Comparison of ENCODE assay signal across 22 cellular contexts in the genomic region with DNA sequence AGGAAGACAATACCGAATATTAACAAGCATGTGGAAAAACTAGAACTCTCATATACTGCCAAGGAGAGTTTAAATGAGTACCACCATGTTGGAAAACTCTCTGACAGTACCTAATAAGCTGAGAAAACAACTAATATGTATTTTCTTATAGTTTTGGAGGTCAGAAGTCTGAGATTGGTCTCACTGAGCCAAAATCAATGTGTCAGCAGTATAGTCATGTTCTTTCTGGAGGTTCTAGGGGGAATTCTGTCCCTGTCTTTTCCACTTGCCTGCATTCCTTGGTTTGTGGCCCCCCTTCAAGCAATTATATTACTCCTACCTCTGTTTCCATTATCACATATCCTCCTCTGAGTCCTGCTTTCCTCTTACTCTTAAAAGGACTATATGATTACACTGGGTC.
A peak's percentile ranks its signal among the peaks of the same experiment; 100 is the strongest.
DNase-seq lines count a peak whose midpoint lies in the region; ATAC-seq, FAIRE-seq and TF ChIP-seq lines count a peak whose summit lies in the region.
"Had no signal": no experiment of that assay in that cellular context is flagged by ENCODE, and none has a peak within 500 bp of the region (broad histone marks: within the 10 kb centered on the region; RNA-seq: fewer than 3 reads in every experiment).

No MANE protein-coding gene starts in this region.

- H3K27me3 ChIP-seq in IMR-90 (ENCODE audit: control insufficient read depth, insufficient read depth, low read length), result no peaks in the 10 kb centered on the region
- H3K27me3 ChIP-seq: BLaER1 treated with 17β-estradiol and CSF1 and Interleukin-3, amounts not matched to agents 10 nM and 100 nM had no signal

- H3K4ac ChIP-seq in IMR-90 (ENCODE audit: low read depth, low read length), result no peak overlapping the region

- 97% methylated on average over 1 of the region's 1 CpG for WGBS in A549 (ENCODE audit: missing lambda C conversion rate)
- WGBS in IMR-90 (ENCODE audit: extremely low coverage in 2 of 2, insufficient read length in 1 of 2), 2 experiments, result no CpG with 5 or more reads among the region's 1 CpG

- ATAC-seq in A549 (no peak), IMR-90 (ENCODE audit: low read depth) (no peak), GM21825 (IDR thresholded peaks at IDR 0.05; ENCODE audit: unreplicated experiment) (no peak), GM21723 (IDR thresholded peaks at IDR 0.05; ENCODE audit: unreplicated experiment) (no peak), HG03378 (IDR thresholded peaks at IDR 0.05; ENCODE audit: unreplicated experiment) (no peak)
- ATAC-seq: CD8-positive, alpha-beta T cell had no signal

- TF ChIP-seq POLR2A in A549 (IDR thresholded peaks at IDR 0.05; ENCODE audit: low read length), result no peak
- TF ChIP-seq POLR2A in IMR-90 (IDR thresholded peaks at IDR 0.05; ENCODE audit: low read depth, low read length), result no peak

- TF ChIP-seq CTCF in A549 (IDR thresholded peaks at IDR 0.05) (no peak), IMR-90 (conservative IDR thresholded peaks at IDR 0.05; ENCODE audit: low read depth, low read length) (no peak), nephron progenitor cell (IDR thresholded peaks at IDR 0.05) (no peak)

- peak overlapping the region; percentile 63 for H3K27ac Mint-ChIP-seq in nephron progenitor cell
- H3K27ac Mint-ChIP-seq: B cell; CD4-positive, alpha-beta T cell; CD8-positive, alpha-beta T cell had no signal

- no peak for FAIRE-seq in A549 (lab: Jason Lieb, UNC)
- FAIRE-seq: A204.1, D721Med, G401.6, GM12891, GM19239 had no signal

- no peak overlapping the region for H3K27ac ChIP-seq in A549
- H3K27ac ChIP-seq in IMR-90 (ENCODE audit: insufficient read depth, low read length), result no peak overlapping the region
- H3K27ac ChIP-seq: BLaER1 treated with 17β-estradiol and CSF1 and Interleukin-3, amounts not matched to agents 10 nM and 100 nM; C4-2B had no signal

- dilution Hi-C loops in IMR-90 (cut with HindIII; ENCODE audit: low sequenced_read_pairs, unreplicated experiment), result no loop called here

- H3K9ac ChIP-seq in IMR-90 (ENCODE audit: low read depth, low read length), result no peak overlapping the region
- H3K9ac ChIP-seq: BLaER1 treated with 17β-estradiol and CSF1 and Interleukin-3, amounts not matched to agents 10 nM and 100 nM had no signal

- no peak overlapping the region for H4K8ac ChIP-seq in IMR-90 (ENCODE audit: low read depth in 2 of 2, low read length in 2 of 2)

- H2AK9ac ChIP-seq in IMR-90 (replicated peaks; ENCODE audit: low read depth, low read length, poor library complexity), result no peak overlapping the region

- no peak overlapping the region for H2BK120ac ChIP-seq in IMR-90 (ENCODE audit: low read depth, low read length)

- no peak overlapping the region for H3K14ac ChIP-seq in IMR-90 (replicated peaks; ENCODE audit: low read depth, low read length)

- H3K79me1 ChIP-seq in IMR-90 (ENCODE audit: low read depth in 1 of 2, low read length in 2 of 2), result peaks cover 0 to 3% of the 10 kb centered on the region in 2 experiments; a peak in 1 of 4 replicates

- H3K9me3 Mint-ChIP-seq in nephron progenitor cell, result no peaks in the 10 kb centered on the region
- H3K9me3 Mint-ChIP-seq: CD4-positive, alpha-beta T cell; CD8-positive, alpha-beta T cell had no signal

- no peak overlapping the region for H3K23ac ChIP-seq in IMR-90 (ENCODE audit: low read depth, low read length)

- no peaks in the 10 kb centered on the region for H3K27me3 Mint-ChIP-seq in nephron progenitor cell (ENCODE audit: low read depth, poor library complexity)
- H3K27me3 Mint-ChIP-seq: B cell; CD4-positive, alpha-beta T cell had no signal

- H3K36me3 Mint-ChIP-seq in nephron progenitor cell (ENCODE audit: low read depth), result peaks cover 28% of the 10 kb centered on the region

- TF ChIP-seq RAD21 in A549 (conservative IDR thresholded peaks at IDR 0.05 in 1 of 2, IDR thresholded peaks at IDR 0.05 in 1 of 2) (no peak), IMR-90 (IDR thresholded peaks at IDR 0.05; ENCODE audit: low read length) (no peak)

- in situ Hi-C loops in IMR-90 (cut with MboI; ENCODE audit: low sequenced_read_pairs), result no loop called here

- H2AK5ac ChIP-seq in IMR-90 (ENCODE audit: low read depth, low read length), result no peak overlapping the region

- no peak overlapping the region for H2BK5ac ChIP-seq in IMR-90 (ENCODE audit: low read depth, low read length, poor library complexity, severe bottlenecking)

- no peak for TF ChIP-seq EP300 in A549 (IDR thresholded peaks at IDR 0.05)

- H3K4me2 ChIP-seq in A549 (no peak overlapping the region), IMR-90 (ENCODE audit: low read depth, low read length) (no peak overlapping the region)
- H3K4me2 ChIP-seq: BLaER1 treated with 17β-estradiol and CSF1 and Interleukin-3, amounts not matched to agents 10 nM and 100 nM had no signal

- no TSS peak for BruUV-seq in IMR-90 (replicated peaks; lab: Mats Ljungman, UMichigan)

- no peak overlapping the region for H3K4me3 ChIP-seq in A549
- no peak overlapping the region for H3K4me3 ChIP-seq in IMR-90 (ENCODE audit: insufficient read depth, low read depth, low read length)
- H3K4me3 ChIP-seq: BLaER1 treated with 17β-estradiol and CSF1 and Interleukin-3, amounts not matched to agents 10 nM and 100 nM had no signal

- CTCF ChIA-PET in A549 (lab: Yijun Ruan, JAX) (no interaction called here), IMR-90 (lab: Yijun Ruan, JAX) (no interaction called here)

- no peak overlapping the region for H4K5ac ChIP-seq in IMR-90 (ENCODE audit: low read depth, low read length)

- no peak overlapping the region for H4K91ac ChIP-seq in IMR-90 (ENCODE audit: insufficient read depth, low read depth, low read length)

- POLR2A ChIA-PET in A549 (lab: Yijun Ruan, JAX), result no interaction called here
- POLR2A ChIA-PET in IMR-90 (lab: Charles Lee; ENCODE audit: unreplicated experiment), result no interaction called here

- no peak overlapping the region for H2BK15ac ChIP-seq in IMR-90 (ENCODE audit: low read depth, low read length)

- H3K56ac ChIP-seq in IMR-90 (ENCODE audit: extremely low read depth, insufficient read depth, low read length), result no peak overlapping the region

- no peak overlapping the region for H2BK20ac ChIP-seq in IMR-90 (ENCODE audit: low read depth, low read length)

- no peaks in the 10 kb centered on the region for H4K20me1 ChIP-seq in IMR-90 (ENCODE audit: insufficient read depth, low read length)
- H4K20me1 ChIP-seq: BLaER1 treated with 17β-estradiol and CSF1 and Interleukin-3, amounts not matched to agents 10 nM and 100 nM had no signal

- H2AFZ ChIP-seq in IMR-90 (replicated peaks; ENCODE audit: low read length, poor library complexity), result no peak overlapping the region

- H3K18ac ChIP-seq in IMR-90 (ENCODE audit: low read depth, low read length), result no peak overlapping the region

- DNase-seq in A549 (ENCODE audit: low read depth in 1 of 2, low spot score in 1 of 2) (no peak), IMR-90 (no peak), nephron progenitor cell (no peak)
- DNase-seq: 8988T; AML-193; Caco-2; Calu3; CD4-positive, alpha-beta T cell; CD8-positive, alpha-beta T cell; DMS79 treated with DMSO at 0.1 percent for 48 hours; GF-D8 had no signal

- intact Hi-C loops in IMR-90 (cut with micrococcal nuclease), result no loop called here

- H3K36me3 ChIP-seq in IMR-90 (ENCODE audit: control insufficient read depth, insufficient read depth, low read length), result no peaks in the 10 kb centered on the region

- H3K9me3 ChIP-seq in A549 (no peaks in the 10 kb centered on the region), IMR-90 (ENCODE audit: control insufficient read depth, insufficient read depth, low read length) (no peaks in the 10 kb centered on the region)
- H3K9me3 ChIP-seq: BLaER1 treated with 17β-estradiol and CSF1 and Interleukin-3, amounts not matched to agents 10 nM and 100 nM; Caco-2 had no signal

- H3K4me1 Mint-ChIP-seq in nephron progenitor cell, result no peaks in the 10 kb centered on the region

- no peak overlapping the region for H3K4me3 Mint-ChIP-seq in nephron progenitor cell
- H3K4me3 Mint-ChIP-seq: B cell; CD4-positive, alpha-beta T cell; CD8-positive, alpha-beta T cell had no signal

- H3K4me1 ChIP-seq in A549 (peaks cover under 1% of the 10 kb centered on the region; the same call in 1 of the 3 replicates), IMR-90 (ENCODE audit: control insufficient read depth, insufficient read depth, low read length) (no peaks in the 10 kb centered on the region)
- H3K4me1 ChIP-seq: Caco-2 had no signal

- H3K9me1 ChIP-seq in IMR-90 (ENCODE audit: insufficient read depth, low read length), result peaks cover 3% of the 10 kb centered on the region; the same call in 1 of the 2 replicates

TF ChIP-seq in A549, 52 proteins besides CTCF, POLR2A, EP300 and RAD21:
- TF ChIP-seq MAFK (IDR thresholded peaks at IDR 0.05; ENCODE audit: partially characterized antibody), result peak; percentile 44
- TF ChIP-seq CHD4 (IDR thresholded peaks at IDR 0.05; ENCODE audit: borderline replicate concordance), result no peak
TF ChIP-seq in A549: peak in this region for 1.

TF ChIP-seq in IMR-90, 13 proteins besides CTCF, POLR2A, EP300 and RAD21:
- TF ChIP-seq BHLHE40 (IDR thresholded peaks at IDR 0.05; ENCODE audit: low read depth, low read length), result no peak
- TF ChIP-seq MAFK (IDR thresholded peaks at IDR 0.05; ENCODE audit: low read depth, low read length), result peak; percentile 71
TF ChIP-seq in IMR-90: peak in this region for 1.
